28 cellular contexts compared by ENCODE assay signal in genomic region chr6:40106840-40107239, GRCh38.
"Had no signal": no experiment of that assay in that cellular context is flagged by ENCODE, and none has a peak within 500 bp of the region (broad histone marks: within the 10 kb centered on the region; RNA-seq: fewer than 3 reads in every experiment).

No MANE protein-coding gene starts in this region.

- H3K36me3 ChIP-seq: colonic mucosa, esophagus muscularis mucosa, esophagus squamous epithelium, gastrocnemius medialis, gastroesophageal sphincter, heart left ventricle, heart right ventricle had no signal

- H3K27ac ChIP-seq: colonic mucosa, coronary artery, dorsolateral prefrontal cortex, epithelial cell of prostate, esophagus muscularis mucosa, esophagus squamous epithelium, foreskin keratinocyte, gastrocnemius medialis, gastroesophageal sphincter, heart left ventricle, heart right ventricle had no signal

- DNase-seq: colonic mucosa; cortex of kidney; dermis blood vessel endothelial cell; dorsolateral prefrontal cortex; effector CD4-positive, alpha-beta T cell; effector CD8-positive, alpha-beta T cell; effector memory CD4-positive, alpha-beta T cell; effector memory CD8-positive, alpha-beta T cell; endodermal cell; erythroblast; esophagus squamous epithelium; foreskin fibroblast; foreskin keratinocyte; foreskin melanocyte; gastrocnemius medialis; glutamatergic neuron; head of caudate nucleus; heart left ventricle; heart right ventricle had no signal

- ATAC-seq: effector memory CD8-positive, alpha-beta T cell; esophagus mucosa; foreskin keratinocyte; gastrocnemius medialis; gastroesophageal sphincter; heart left ventricle; heart right ventricle had no signal

- H3K4me1 ChIP-seq: colonic mucosa, esophagus muscularis mucosa, esophagus squamous epithelium, foreskin keratinocyte, gastrocnemius medialis, gastroesophageal sphincter, heart left ventricle, heart right ventricle had no signal

- H3K4me3 ChIP-seq: colonic mucosa, coronary artery, dorsolateral prefrontal cortex, esophagus muscularis mucosa, esophagus squamous epithelium, gastrocnemius medialis, gastroesophageal sphincter, heart left ventricle, heart right ventricle had no signal

- FAIRE-seq: colon, endometrium, endothelial cell of umbilical vein, frontal cortex had no signal

- H3K9me3 ChIP-seq: colonic mucosa, esophagus squamous epithelium, gastrocnemius medialis had no signal

- H3K27me3 ChIP-seq: colonic mucosa, esophagus muscularis mucosa, esophagus squamous epithelium, foreskin keratinocyte, gastroesophageal sphincter, heart left ventricle had no signal
